ENCODE assay signal across 9 cellular contexts in the genomic region with DNA sequence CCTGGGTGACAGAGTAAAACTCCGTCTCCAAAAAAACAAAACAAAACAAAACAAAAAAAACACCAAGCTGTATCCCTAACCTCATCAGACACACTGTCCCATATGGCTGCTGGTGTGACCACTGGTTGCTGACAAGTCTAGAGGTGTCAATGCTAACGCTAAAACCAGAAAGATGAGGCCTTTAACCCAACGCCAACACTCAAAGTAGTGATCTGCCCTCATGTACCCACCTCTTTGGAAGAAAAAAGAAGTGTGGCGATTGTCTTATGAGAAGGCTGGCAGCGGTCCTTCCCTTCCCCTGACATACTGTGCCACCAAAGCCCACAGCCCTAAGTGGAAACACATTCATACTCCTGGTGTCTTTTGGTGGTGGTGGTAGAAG. TPM values are rescaled to one million over a fixed set of nuclear protein-coding genes. Genes with fewer than 3 reads are reported as not detected.
DNase-seq lines count a peak whose midpoint lies in the region; ATAC-seq lines count a peak whose summit lies in the region.
"Had no signal": no experiment of that assay in that cellular context is flagged by ENCODE, and none has a peak within 500 bp of the region (broad histone marks: within the 10 kb centered on the region; RNA-seq: fewer than 3 reads in every experiment).

No MANE protein-coding gene starts in this region.

- WGBS in thymus: 80% methylated on average over 5 of the region's 5 CpGs

- no peaks in the 10 kb centered on the region for H3K27me3 Mint-ChIP-seq in activated T-cell treated with anti-CD3 and anti-CD28 coated beads, Interleukin-2, amount 50 U/mL, for 24 hours
- H3K27me3 Mint-ChIP-seq in activated T-helper 1 cell treated with anti-CD3 and anti-CD28 coated beads, Interleukin-12 subunit alpha, Interleukin-12 subunit beta, Interleukin-2, Interleukin-4 antibody, amounts not matched to agents 30 ng/mL and 10 ng/mL and 1 ng/mL, durations not matched to agents 14 hours and 24 hours and 36 hours (ENCODE audit: insufficient read depth): peaks cover 3% of the 10 kb centered on the region

- H3K27ac ChIP-seq in layer of hippocampus (ENCODE audit: low read depth, low read length) (peak overlapping the region; percentile 59), thymus (ENCODE audit: low read depth) (peak overlapping the region; percentile 81)

- no peaks in the 10 kb centered on the region for H3K9me3 ChIP-seq in thymus (ENCODE audit: control insufficient read depth)

- peak overlapping the region; percentile 82 for H3K4me3 Mint-ChIP-seq in activated T-cell treated with anti-CD3 and anti-CD28 coated beads, Interleukin-2, amount 50 U/mL, for 24 hours
- H3K4me3 Mint-ChIP-seq in activated T-helper 1 cell treated with anti-CD3 and anti-CD28 coated beads, Interleukin-12 subunit alpha, Interleukin-12 subunit beta, Interleukin-2, Interleukin-4 antibody, amounts not matched to agents 30 ng/mL and 10 ng/mL and 1 ng/mL, durations not matched to agents 14 hours and 24 hours and 36 hours: peak overlapping the region; percentile 86

- no peaks in the 10 kb centered on the region for H3K27me3 ChIP-seq in layer of hippocampus (ENCODE audit: control insufficient read depth, insufficient read depth, low read length)
- no peaks in the 10 kb centered on the region for H3K27me3 ChIP-seq in thymus (ENCODE audit: control insufficient read depth, insufficient read depth)

- peaks cover 4% of the 10 kb centered on the region for H3K36me3 ChIP-seq in thymus (ENCODE audit: control insufficient read depth, insufficient read depth)

- H3K9me3 Mint-ChIP-seq in activated T-cell treated with anti-CD3 and anti-CD28 coated beads, Interleukin-2, amount 50 U/mL, for 24 hours: no peaks in the 10 kb centered on the region
- no peaks in the 10 kb centered on the region for H3K9me3 Mint-ChIP-seq in activated T-helper 1 cell treated with anti-CD3 and anti-CD28 coated beads, Interleukin-12 subunit alpha, Interleukin-12 subunit beta, Interleukin-2, Interleukin-4 antibody, amounts not matched to agents 30 ng/mL and 10 ng/mL and 1 ng/mL, durations not matched to agents 14 hours and 24 hours and 36 hours

- peaks cover 44% of the 10 kb centered on the region for H3K4me1 ChIP-seq in thymus (ENCODE audit: control insufficient read depth, insufficient read depth, low read length)

- H3K36me3 Mint-ChIP-seq in activated T-cell treated with anti-CD3 and anti-CD28 coated beads, Interleukin-2, amount 50 U/mL, for 24 hours (ENCODE audit: low read depth): peaks cover 6% of the 10 kb centered on the region
- peaks cover 5% of the 10 kb centered on the region for H3K36me3 Mint-ChIP-seq in activated T-helper 1 cell treated with anti-CD3 and anti-CD28 coated beads, Interleukin-12 subunit alpha, Interleukin-12 subunit beta, Interleukin-2, Interleukin-4 antibody, amounts not matched to agents 30 ng/mL and 10 ng/mL and 1 ng/mL, durations not matched to agents 14 hours and 24 hours and 36 hours (ENCODE audit: low read depth)

- no peak overlapping the region for H3K4me3 ChIP-seq in thymus (ENCODE audit: low read length)

- DNase-seq in activated T-cell treated with anti-CD3 and anti-CD28 coated beads, Interleukin-2, amount 50 U/mL, for 24 hours: no peak
- DNase-seq in activated T-cell treated with anti-CD3 and anti-CD28 coated beads for 4 hours: no peak
- DNase-seq in activated T-helper 1 cell treated with anti-CD3 and anti-CD28 coated beads, Interleukin-12 subunit alpha, Interleukin-12 subunit beta, Interleukin-2, Interleukin-4 antibody, amounts not matched to agents 30 ng/mL and 10 ng/mL and 1 ng/mL, durations not matched to agents 14 hours and 24 hours and 36 hours (ENCODE audit: low spot score): no peak
- no peak for DNase-seq in pons (ENCODE audit: low spot score)
- no peak for DNase-seq in NCI-H2081 treated with DMSO at 0.1 percent for 48 hours (lab: John Stamatoyannopoulos, UW)
- DNase-seq: cerebellar nuclear complex had no signal

- peaks cover 84% of the 10 kb centered on the region for H3K4me1 Mint-ChIP-seq in activated T-cell treated with anti-CD3 and anti-CD28 coated beads, Interleukin-2, amount 50 U/mL, for 24 hours (ENCODE audit: low read depth)
- peaks cover 82% of the 10 kb centered on the region for H3K4me1 Mint-ChIP-seq in activated T-helper 1 cell treated with anti-CD3 and anti-CD28 coated beads, Interleukin-12 subunit alpha, Interleukin-12 subunit beta, Interleukin-2, Interleukin-4 antibody, amounts not matched to agents 30 ng/mL and 10 ng/mL and 1 ng/mL, durations not matched to agents 14 hours and 24 hours and 36 hours (ENCODE audit: low read depth)

- intact Hi-C loops in activated T-helper 1 cell treated with anti-CD3 and anti-CD28 coated beads, Interleukin-12 subunit alpha, Interleukin-12 subunit beta, Interleukin-2, Interleukin-4 antibody, amounts not matched to agents 30 ng/mL and 10 ng/mL and 1 ng/mL, durations not matched to agents 14 hours and 24 hours and 36 hours (cut with micrococcal nuclease): loop anchor here (1.0 to 2.0 kb wide), 3 partner anchors 107 to 313 kb away; a partner anchor contains a TSS

- H3K27ac Mint-ChIP-seq in activated T-cell treated with anti-CD3 and anti-CD28 coated beads, Interleukin-2, amount 50 U/mL, for 24 hours: peak overlapping the region; percentile 91
- H3K27ac Mint-ChIP-seq in activated T-helper 1 cell treated with anti-CD3 and anti-CD28 coated beads, Interleukin-12 subunit alpha, Interleukin-12 subunit beta, Interleukin-2, Interleukin-4 antibody, amounts not matched to agents 30 ng/mL and 10 ng/mL and 1 ng/mL, durations not matched to agents 14 hours and 24 hours and 36 hours: peak overlapping the region; percentile 90

- no peak for ATAC-seq in GM18873 (IDR thresholded peaks at IDR 0.05; ENCODE audit: low FRiP score, unreplicated experiment)

RNA-seq across cellular contexts. Expression of a gene that starts 9.9 kb away (rescaled TPM):
- 27.3 and 28.5 TPM in 2 replicates for total RNA-seq in activated T-helper 1 cell treated with anti-CD3 and anti-CD28 coated beads, Interleukin-12 subunit alpha, Interleukin-12 subunit beta, Interleukin-2, Interleukin-4 antibody, amounts not matched to agents 30 ng/mL and 10 ng/mL and 1 ng/mL, durations not matched to agents 14 hours and 24 hours and 36 hours
- 37.6 TPM for polyA plus RNA-seq in thymus
